Comparison of ENCODE assay signal across 13 cellular contexts in genomic region chr6:40798069-40798770, GRCh38.
DNase-seq lines count a peak whose midpoint lies in the region; ATAC-seq and TF ChIP-seq lines count a peak whose summit lies in the region.
"Had no signal": no experiment of that assay in that cellular context is flagged by ENCODE, and none has a peak within 500 bp of the region (broad histone marks: within the 10 kb centered on the region; RNA-seq: fewer than 3 reads in every experiment).

No MANE protein-coding gene starts in this region.

- peaks cover 3% of the 10 kb centered on the region; the same call in 1 of the 2 replicates for H3K27me3 ChIP-seq in H7 (ENCODE audit: control insufficient read depth, insufficient read depth, low read length)
- no peaks in the 10 kb centered on the region for H3K27me3 ChIP-seq in Loucy (ENCODE audit: insufficient read depth, low read length, poor library complexity, severe bottlenecking)
- H3K27me3 ChIP-seq in neural progenitor cell = no peaks in the 10 kb centered on the region
- H3K27me3 ChIP-seq: Peyer's patch had no signal

- no peaks in the 10 kb centered on the region for H3K9me2 ChIP-seq in Loucy (replicated peaks; ENCODE audit: low read depth, low read length)

- peak overlapping the region; percentile 20 for H3K4me2 ChIP-seq in Loucy (ENCODE audit: low read depth, low read length, poor library complexity, severe bottlenecking)
- no peak overlapping the region for H3K4me2 ChIP-seq in neural progenitor cell

- H3K4me1 ChIP-seq in Loucy (ENCODE audit: insufficient read depth, low read length, poor library complexity, severe bottlenecking) = peaks cover 33% of the 10 kb centered on the region
- peaks cover 7% of the 10 kb centered on the region for H3K4me1 ChIP-seq in neural progenitor cell
- H3K4me1 ChIP-seq: Peyer's patch had no signal

- H3K4me1 Mint-ChIP-seq in neural progenitor cell = peaks cover 16% of the 10 kb centered on the region

- H3K36me3 Mint-ChIP-seq in neural progenitor cell = no peaks in the 10 kb centered on the region

- no peak overlapping the region for H3K27ac Mint-ChIP-seq in neural progenitor cell

- ATAC-seq in HG02981 (IDR thresholded peaks at IDR 0.05; ENCODE audit: unreplicated experiment) = no peak

- no peaks in the 10 kb centered on the region for H3K9me3 Mint-ChIP-seq in neural progenitor cell

- H3F3A ChIP-seq in Loucy (ENCODE audit: low read depth) (no peaks in the 10 kb centered on the region), neural progenitor cell (ENCODE audit: low read depth) (no peaks in the 10 kb centered on the region)

- H3K36me3 ChIP-seq in H7 (replicated peaks; ENCODE audit: control insufficient read depth, insufficient read depth, low read length) (no peaks in the 10 kb centered on the region), Loucy (ENCODE audit: insufficient read depth, low read length) (no peaks in the 10 kb centered on the region), neural progenitor cell (no peaks in the 10 kb centered on the region)
- H3K36me3 ChIP-seq: Peyer's patch had no signal

- no peaks in the 10 kb centered on the region for H4K20me1 ChIP-seq in Loucy (ENCODE audit: insufficient read depth, low read length, poor library complexity, severe bottlenecking)
- H4K20me1 ChIP-seq in neural progenitor cell (ENCODE audit: low read depth) = no peaks in the 10 kb centered on the region

- H3K79me2 ChIP-seq in Loucy (ENCODE audit: insufficient read depth, low read length) (no peaks in the 10 kb centered on the region), neural progenitor cell (ENCODE audit: low read depth) (no peaks in the 10 kb centered on the region)

- no peak overlapping the region for H3K27ac ChIP-seq in neural progenitor cell
- H3K27ac ChIP-seq: Peyer's patch had no signal

- peaks cover 13% of the 10 kb centered on the region for H3K27me3 Mint-ChIP-seq in neural progenitor cell (ENCODE audit: insufficient read depth, low read depth)

- H2AFZ ChIP-seq in Loucy (ENCODE audit: low read length) = no peak overlapping the region
- H2AFZ ChIP-seq in neural progenitor cell (replicated peaks) = no peak overlapping the region

- no peak overlapping the region for H3K9ac ChIP-seq in Loucy (ENCODE audit: low read depth, low read length, poor library complexity, severe bottlenecking)
- H3K9ac ChIP-seq in neural progenitor cell = no peak overlapping the region

- DNase-seq in H7 (peak; percentile 68), cerebellum (ENCODE audit: low spot score) (peak; percentile 70), neural progenitor cell (ENCODE audit: low spot score) (peak; percentile 54), HUDEP-2 (lab: John Stamatoyannopoulos, UW; ENCODE audit: unreplicated experiment in 76 of 76) (no peak), GM03348 (ENCODE audit: low spot score) (no peak)
- DNase-seq: ACHN, HCEC 1CT, NCI-H1105, NCI-H2081 treated with DMSO at 0.1 percent for 48 hours, Peyer's patch, SW 1271 had no signal

- 0 out of 2 replicates have a peak, but pooled peaks have one; percentile 9 for TF ChIP-seq CTCF in Loucy (conservative IDR thresholded peaks at IDR 0.05; ENCODE audit: low read length)
- no peak for TF ChIP-seq CTCF in neural progenitor cell (IDR thresholded peaks at IDR 0.05)

- H3K9me3 ChIP-seq in Loucy (ENCODE audit: insufficient read depth, low read depth, low read length) (no peaks in the 10 kb centered on the region), neural progenitor cell (ENCODE audit: low read depth) (no peaks in the 10 kb centered on the region)
- H3K9me3 ChIP-seq: Peyer's patch had no signal

- H3K4me3 ChIP-seq in H7 (ENCODE audit: insufficient read depth, low read depth, low read length) (no peak overlapping the region), Loucy (ENCODE audit: low read length, poor library complexity, severe bottlenecking) (no peak overlapping the region), neural progenitor cell (no peak overlapping the region)
- H3K4me3 ChIP-seq: Peyer's patch had no signal

- no peak overlapping the region for H3K4me3 Mint-ChIP-seq in neural progenitor cell

Comparison
In these comparisons a context has a peak if more than half of its experiments do, and no peak if none do; other contexts are left out.
1. DNase-seq: peak in H7 (single experiment), cerebellum (single experiment) and neural progenitor cell (single experiment); none in HUDEP-2 (0 of 76) and GM03348 (single experiment).